Comparison of ENCODE assay signal across 2 cellular contexts in the genomic region with DNA sequence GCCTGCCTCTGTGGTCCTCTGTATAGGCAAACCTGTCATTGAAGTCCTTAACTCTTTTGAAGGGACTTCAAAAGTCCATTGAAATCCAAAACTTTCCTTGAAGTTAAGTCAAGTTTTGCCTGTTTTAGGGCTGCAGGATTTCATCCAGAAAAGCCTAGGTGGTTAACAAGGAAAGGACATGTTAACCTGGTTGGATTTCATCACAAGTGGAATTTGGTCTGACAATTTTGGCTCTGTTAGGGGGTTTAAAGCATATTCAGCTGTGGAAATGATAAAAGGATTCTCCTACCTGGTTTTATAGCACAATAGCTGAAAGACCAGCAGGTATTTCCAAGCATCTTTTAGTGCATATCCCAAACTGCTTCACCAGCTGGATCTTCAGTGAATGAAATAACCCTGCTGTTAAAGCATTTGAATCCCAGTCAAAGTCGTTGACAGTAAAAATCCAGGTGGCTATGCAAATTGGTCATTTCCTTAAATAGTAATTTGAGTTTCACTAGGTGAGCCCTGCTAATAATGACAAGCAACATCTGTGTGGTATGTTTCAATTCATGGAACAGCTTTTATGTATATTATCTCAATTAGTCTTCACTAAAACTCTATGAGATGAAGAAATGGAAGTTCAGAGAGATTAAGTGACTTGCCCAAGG.
TF ChIP-seq lines count a peak whose summit lies in the region.

No MANE protein-coding gene starts in this region.

TF ChIP-seq in GM23338, 12 proteins besides CTCF, POLR2A, EP300 and RAD21 (continued from another document and continues in another):
- TF ChIP-seq EZH2phosphoT487 (IDR thresholded peaks at IDR 0.05; ENCODE audit: unreplicated experiment) (no peak), ZNF114 (CRISPR knock-in tag; IDR thresholded peaks at IDR 0.05) (no peak), ZNF462 (CRISPR knock-in tag; IDR thresholded peaks at IDR 0.05) (peak; percentile 62; the same call in 1 of the 2 replicates), NANOG (IDR thresholded peaks at IDR 0.05; ENCODE audit: borderline replicate concordance) (peak; percentile 70), STAT1 (IDR thresholded peaks at IDR 0.05; ENCODE audit: unreplicated experiment) (no peak), JUNB (IDR thresholded peaks at IDR 0.05; ENCODE audit: unreplicated experiment) (no peak), CREB1 (CRISPR knock-in tag; IDR thresholded peaks at IDR 0.05; ENCODE audit: low read depth) (no peak)
- TF ChIP-seq, protein P1, sequence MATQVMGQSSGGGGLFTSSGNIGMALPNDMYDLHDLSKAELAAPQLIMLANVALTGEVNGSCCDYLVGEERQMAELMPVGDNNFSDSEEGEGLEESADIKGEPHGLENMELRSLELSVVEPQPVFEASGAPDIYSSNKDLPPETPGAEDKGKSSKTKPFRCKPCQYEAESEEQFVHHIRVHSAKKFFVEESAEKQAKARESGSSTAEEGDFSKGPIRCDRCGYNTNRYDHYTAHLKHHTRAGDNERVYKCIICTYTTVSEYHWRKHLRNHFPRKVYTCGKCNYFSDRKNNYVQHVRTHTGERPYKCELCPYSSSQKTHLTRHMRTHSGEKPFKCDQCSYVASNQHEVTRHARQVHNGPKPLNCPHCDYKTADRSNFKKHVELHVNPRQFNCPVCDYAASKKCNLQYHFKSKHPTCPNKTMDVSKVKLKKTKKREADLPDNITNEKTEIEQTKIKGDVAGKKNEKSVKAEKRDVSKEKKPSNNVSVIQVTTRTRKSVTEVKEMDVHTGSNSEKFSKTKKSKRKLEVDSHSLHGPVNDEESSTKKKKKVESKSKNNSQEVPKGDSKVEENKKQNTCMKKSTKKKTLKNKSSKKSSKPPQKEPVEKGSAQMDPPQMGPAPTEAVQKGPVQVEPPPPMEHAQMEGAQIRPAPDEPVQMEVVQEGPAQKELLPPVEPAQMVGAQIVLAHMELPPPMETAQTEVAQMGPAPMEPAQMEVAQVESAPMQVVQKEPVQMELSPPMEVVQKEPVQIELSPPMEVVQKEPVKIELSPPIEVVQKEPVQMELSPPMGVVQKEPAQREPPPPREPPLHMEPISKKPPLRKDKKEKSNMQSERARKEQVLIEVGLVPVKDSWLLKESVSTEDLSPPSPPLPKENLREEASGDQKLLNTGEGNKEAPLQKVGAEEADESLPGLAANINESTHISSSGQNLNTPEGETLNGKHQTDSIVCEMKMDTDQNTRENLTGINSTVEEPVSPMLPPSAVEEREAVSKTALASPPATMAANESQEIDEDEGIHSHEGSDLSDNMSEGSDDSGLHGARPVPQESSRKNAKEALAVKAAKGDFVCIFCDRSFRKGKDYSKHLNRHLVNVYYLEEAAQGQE (IDR thresholded peaks at IDR 0.05; ENCODE audit: unreplicated experiment), result no peak

TF ChIP-seq in GM12878, 131 proteins besides CTCF, POLR2A, EP300 and RAD21 (continued from another document):
- TF ChIP-seq ZNF687 (IDR thresholded peaks at IDR 0.05), result no peak
